In the genomic region with DNA sequence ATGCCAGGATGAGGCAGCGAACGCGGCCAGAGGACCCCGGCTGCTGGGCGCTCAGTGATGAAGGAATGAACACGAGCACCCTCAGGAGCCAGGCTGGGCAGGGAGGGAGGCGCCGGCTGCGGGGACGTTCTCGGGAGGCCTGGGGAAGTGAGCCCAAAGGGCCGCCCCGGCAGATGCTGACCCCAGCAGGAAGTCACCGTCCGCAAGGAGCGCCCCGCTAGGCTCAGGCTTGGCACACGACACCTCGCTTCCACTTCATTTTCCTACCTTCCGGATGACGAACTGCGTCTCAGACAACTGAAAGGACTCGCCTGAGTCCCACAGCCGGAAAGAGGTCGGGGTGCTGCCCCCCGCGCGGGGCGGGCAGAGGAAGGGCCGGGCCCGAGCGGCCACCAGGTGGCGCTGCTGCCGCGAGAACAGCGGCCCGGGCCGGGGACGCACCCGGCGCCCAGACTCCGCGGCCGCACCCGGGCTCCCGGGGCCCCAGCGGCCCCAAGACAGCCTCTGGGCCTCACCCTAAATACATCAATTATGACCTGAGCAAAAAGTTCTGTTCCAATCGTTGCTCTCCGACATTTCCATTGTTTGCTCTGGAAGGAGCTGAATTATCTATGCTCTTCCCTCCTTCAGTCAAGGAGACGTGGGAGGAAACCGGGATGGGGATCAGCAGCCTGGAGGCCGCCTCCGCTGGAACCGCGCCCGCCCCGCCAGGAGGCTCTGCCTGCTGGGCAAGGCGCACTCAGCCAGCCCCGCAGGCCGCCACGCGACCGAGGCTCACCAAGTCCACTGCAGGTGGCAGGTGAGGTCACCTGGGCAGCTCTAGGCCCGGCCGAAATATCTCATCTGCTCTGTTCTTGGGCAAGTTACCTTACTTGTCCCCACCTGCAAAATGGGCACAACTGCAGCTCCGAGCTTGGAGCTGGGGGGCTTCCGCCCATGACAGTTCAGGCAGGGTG, we compare ENCODE assay signal across 8 cellular contexts.
DNase-seq lines count a peak whose midpoint lies in the region; ATAC-seq, FAIRE-seq and TF ChIP-seq lines count a peak whose summit lies in the region.
"Had no signal": no experiment of that assay in that cellular context is flagged by ENCODE, and none has a peak within 500 bp of the region (broad histone marks: within the 10 kb centered on the region; RNA-seq: fewer than 3 reads in every experiment).

No MANE protein-coding gene starts in this region.

- in situ Hi-C loops in GM13977 (cut with MboI; ENCODE audit: low pct_unique_long_range_greater_than_20kb, low sequenced_read_pairs, unreplicated experiment), result no loop called here

- H3K27ac Mint-ChIP-seq in activated CD4-positive, alpha-beta T cell treated with anti-CD3 and anti-CD28 coated beads for 36 hours, result no peak overlapping the region

- intact Hi-C loops in activated CD4-positive, alpha-beta T cell treated with anti-CD3 and anti-CD28 coated beads for 36 hours (cut with DNase I, micrococcal nuclease), result loop anchor here (1.0 to 10.0 kb wide), 5 partner anchors 21 to 508 kb away; a partner anchor contains a TSS
- intact Hi-C loops in left lung (cut with DNase I), result loop anchor here in 1 of 2 donors (10.0 kb wide), 1 partner anchor 168 kb away; no protein-coding TSS in a partner anchor

- POLR2A ChIA-PET in activated CD4-positive, alpha-beta T cell treated with anti-CD3 and anti-CD28 coated beads for 36 hours (lab: Charles Lee), result no interaction called here

- peak; percentile 95 for ATAC-seq in activated CD4-positive, alpha-beta T cell treated with anti-CD3 and anti-CD28 coated beads for 36 hours
- peak; percentile 88 for ATAC-seq in left lung

- H3K36me3 ChIP-seq in left lung, result no peaks in the 10 kb centered on the region

- no peak for FAIRE-seq in HTR-8/SVneo (lab: Jason Lieb, UNC)
- FAIRE-seq: islet of Langerhans had no signal

- CTCF ChIA-PET in activated CD4-positive, alpha-beta T cell treated with anti-CD3 and anti-CD28 coated beads for 36 hours (lab: Charles Lee), result interaction anchor here (0.6 to 3.1 kb wide), 7 partner anchors 9 to 988 kb away, joined by 3 to 17 read pairs (median 3); no protein-coding TSS in a partner anchor

- DNase-seq in GM13977 (ENCODE audit: low spot score), result peak; percentile 52
- DNase-seq in HTR-8/SVneo (ENCODE audit: insufficient read length, low spot score), result peak; percentile 41
- DNase-seq in activated CD4-positive, alpha-beta T cell treated with anti-CD3 and anti-CD28 coated beads for 36 hours, result peak; percentile 85
- DNase-seq in choroid plexus epithelial cell (ENCODE audit: low read depth), result peak; percentile 42
- peak; percentile 39 to 88 for DNase-seq in left lung
- DNase-seq in stimulated activated CD4-positive, alpha-beta T cell treated with anti-CD3 and anti-CD28 coated beads, Interleukin-4, amount 100 ng/mL, for 1 hour, result peak; percentile 71
- DNase-seq in GF-D8 (lab: John Stamatoyannopoulos, UW), result no peak

- H3K4me3 ChIP-seq in choroid plexus epithelial cell (ENCODE audit: low read depth, low read length) (peak overlapping the region; percentile 34), left lung (peak overlapping the region in 1 of 2 donors; percentile 18)

- peaks cover 4% of the 10 kb centered on the region for H3K27me3 Mint-ChIP-seq in activated CD4-positive, alpha-beta T cell treated with anti-CD3 and anti-CD28 coated beads for 36 hours

- TF ChIP-seq CTCF in GM13977 (IDR thresholded peaks at IDR 0.05; ENCODE audit: extremely low read depth, insufficient read depth, missing control alignments) (peak; percentile 54), choroid plexus epithelial cell (conservative IDR thresholded peaks at IDR 0.05; ENCODE audit: low read depth, low read length) (peak; percentile 55), left lung (IDR thresholded peaks at IDR 0.05) (peak; percentile 91 to 97)

- no peaks in the 10 kb centered on the region for H3K36me3 Mint-ChIP-seq in activated CD4-positive, alpha-beta T cell treated with anti-CD3 and anti-CD28 coated beads for 36 hours (ENCODE audit: low read depth)

- H3K27ac ChIP-seq in left lung, result no peak overlapping the region

- H3K9me3 ChIP-seq in left lung, result peaks cover 0 to 4% of the 10 kb centered on the region in 2 donors

- H3K4me1 Mint-ChIP-seq in activated CD4-positive, alpha-beta T cell treated with anti-CD3 and anti-CD28 coated beads for 36 hours, result no peaks in the 10 kb centered on the region

- no peaks in the 10 kb centered on the region for H3K9me3 Mint-ChIP-seq in activated CD4-positive, alpha-beta T cell treated with anti-CD3 and anti-CD28 coated beads for 36 hours (ENCODE audit: low read depth)

- H3K27me3 ChIP-seq in left lung, result peaks cover 0 to 27% of the 10 kb centered on the region in 2 donors

- no peak overlapping the region for H3K4me3 Mint-ChIP-seq in activated CD4-positive, alpha-beta T cell treated with anti-CD3 and anti-CD28 coated beads for 36 hours

- H3K4me1 ChIP-seq in left lung, result peaks cover 6 to 11% of the 10 kb centered on the region in 2 donors
